Comparison of ENCODE assay signal across 1 cellular context in genomic region chr21:45000637-45001133, GRCh38.
TF ChIP-seq lines count a peak whose summit lies in the region.

No MANE protein-coding gene starts in this region.

TF ChIP-seq in IMR-90, 13 proteins besides CTCF, POLR2A, EP300 and RAD21:
- TF ChIP-seq RCOR1 (IDR thresholded peaks at IDR 0.05; ENCODE audit: insufficient replicate concordance, low read length) (no peak), FOS (IDR thresholded peaks at IDR 0.05; ENCODE audit: low read depth, low read length) (no peak), CEBPB (IDR thresholded peaks at IDR 0.05; ENCODE audit: low read depth, low read length) (no peak), RFX5 (IDR thresholded peaks at IDR 0.05; ENCODE audit: low read depth, low read length) (no peak), SMC3 (IDR thresholded peaks at IDR 0.05; ENCODE audit: low read depth, low read length) (no peak)
